In genomic region chr5:128081111-128081865, GRCh38 we compare ENCODE assay signal across 8 cellular contexts. TPM values are rescaled to one million over a fixed set of nuclear protein-coding genes. Genes with fewer than 3 reads are reported as not detected.
DNase-seq lines count a peak whose midpoint lies in the region; ATAC-seq and TF ChIP-seq lines count a peak whose summit lies in the region.

No MANE protein-coding gene starts in this region.

- peak; percentile 16 for DNase-seq in A172 (ENCODE audit: low spot score)
- DNase-seq in activated T-helper 2 cell treated with anti-CD3 and anti-CD28 coated beads, Interferon-gamma antibody, Interleukin-2, Interleukin-4, amounts not matched to agents 10 μg/mL and 5 μg/mL and 100 μg/mL, durations not matched to agents 14 hours and 24 hours and 36 hours (ENCODE audit: low spot score): no peak
- DNase-seq in lower lobe of right lung: no peak
- no peak for DNase-seq in left lobe of liver (ENCODE audit: low spot score)
- no peak for DNase-seq in mesenteric fat pad (ENCODE audit: low spot score)

- H3K4me3 Mint-ChIP-seq in activated T-helper 2 cell treated with anti-CD3 and anti-CD28 coated beads, Interferon-gamma antibody, Interleukin-2, Interleukin-4, amounts not matched to agents 10 μg/mL and 5 μg/mL and 100 μg/mL, durations not matched to agents 14 hours and 24 hours and 36 hours (ENCODE audit: low read depth): peak overlapping the region; percentile 90

- H3K4me3 ChIP-seq in GM12875 (ENCODE audit: low read depth, low read length) (peak overlapping the region; percentile 96), lower lobe of right lung (peak overlapping the region; percentile 84)

- peaks cover 45% of the 10 kb centered on the region for H3K4me1 Mint-ChIP-seq in activated T-helper 2 cell treated with anti-CD3 and anti-CD28 coated beads, Interferon-gamma antibody, Interleukin-2, Interleukin-4, amounts not matched to agents 10 μg/mL and 5 μg/mL and 100 μg/mL, durations not matched to agents 14 hours and 24 hours and 36 hours (ENCODE audit: low read depth)

- H3K9me3 ChIP-seq in lower lobe of right lung: no peaks in the 10 kb centered on the region

- H3K27me3 Mint-ChIP-seq in activated T-helper 2 cell treated with anti-CD3 and anti-CD28 coated beads, Interferon-gamma antibody, Interleukin-2, Interleukin-4, amounts not matched to agents 10 μg/mL and 5 μg/mL and 100 μg/mL, durations not matched to agents 14 hours and 24 hours and 36 hours (ENCODE audit: low read depth): no peaks in the 10 kb centered on the region

- TF ChIP-seq POLR2A in GM18505 (IDR thresholded peaks at IDR 0.05; ENCODE audit: borderline replicate concordance, extremely low read depth, insufficient read depth, insufficient read length): no peak

- no peak for ATAC-seq in lower lobe of right lung
- ATAC-seq in left lobe of liver: no peak
- no peak for ATAC-seq in GM18505 (IDR thresholded peaks at IDR 0.05; ENCODE audit: unreplicated experiment)
- no peak for ATAC-seq in HG03095 (IDR thresholded peaks at IDR 0.05; ENCODE audit: unreplicated experiment)

- peaks cover 49% of the 10 kb centered on the region for H3K4me1 ChIP-seq in lower lobe of right lung

- H3K36me3 ChIP-seq in lower lobe of right lung: no peaks in the 10 kb centered on the region

- peak overlapping the region; percentile 94 for H3K27ac ChIP-seq in lower lobe of right lung

- no peaks in the 10 kb centered on the region for H3K9me3 Mint-ChIP-seq in activated T-helper 2 cell treated with anti-CD3 and anti-CD28 coated beads, Interferon-gamma antibody, Interleukin-2, Interleukin-4, amounts not matched to agents 10 μg/mL and 5 μg/mL and 100 μg/mL, durations not matched to agents 14 hours and 24 hours and 36 hours

- H3K36me3 Mint-ChIP-seq in activated T-helper 2 cell treated with anti-CD3 and anti-CD28 coated beads, Interferon-gamma antibody, Interleukin-2, Interleukin-4, amounts not matched to agents 10 μg/mL and 5 μg/mL and 100 μg/mL, durations not matched to agents 14 hours and 24 hours and 36 hours (ENCODE audit: low read depth): peaks cover 29% of the 10 kb centered on the region

- H3K27ac Mint-ChIP-seq in activated T-helper 2 cell treated with anti-CD3 and anti-CD28 coated beads, Interferon-gamma antibody, Interleukin-2, Interleukin-4, amounts not matched to agents 10 μg/mL and 5 μg/mL and 100 μg/mL, durations not matched to agents 14 hours and 24 hours and 36 hours: peak overlapping the region; percentile 95

- TF ChIP-seq CTCF in GM12875 (IDR thresholded peaks at IDR 0.05; ENCODE audit: borderline replicate concordance, insufficient read depth, low read depth, low read length): peak; percentile 18; the same call in 1 of the 2 replicates
- no peak for TF ChIP-seq CTCF in lower lobe of right lung (IDR thresholded peaks at IDR 0.05)

- no peaks in the 10 kb centered on the region for H3K27me3 ChIP-seq in lower lobe of right lung (ENCODE audit: low read depth)

- intact Hi-C loops in activated T-helper 2 cell treated with anti-CD3 and anti-CD28 coated beads, Interferon-gamma antibody, Interleukin-2, Interleukin-4, amounts not matched to agents 10 μg/mL and 5 μg/mL and 100 μg/mL, durations not matched to agents 14 hours and 24 hours and 36 hours (cut with micrococcal nuclease): loop anchor here (5.0 to 10.0 kb wide), 5 partner anchors 326 to 1636 kb away; partner anchors contain the start of genes MARCHF3 and PRRC1
- intact Hi-C loops in lower lobe of right lung (cut with DNase I): no loop called here

RNA-seq across cellular contexts. Expression of gene SLC12A2, which starts 2.3 kb away (rescaled TPM):
- total RNA-seq in A172 (2014; rRNA removed; shearing (Covaris generic)): 8.4 and 9.1 TPM in 2 replicates
- total RNA-seq in activated T-helper 2 cell treated with anti-CD3 and anti-CD28 coated beads, Interferon-gamma antibody, Interleukin-2, Interleukin-4, amounts not matched to agents 10 μg/mL and 5 μg/mL and 100 μg/mL, durations not matched to agents 14 hours and 24 hours and 36 hours: 19.7 and 21.9 TPM in 2 replicates
- total RNA-seq in lower lobe of right lung (24.1 TPM), left lobe of liver (3.8 TPM), mesenteric fat pad (14.0 TPM)
